20 cellular contexts compared by ENCODE assay signal in the genomic region with DNA sequence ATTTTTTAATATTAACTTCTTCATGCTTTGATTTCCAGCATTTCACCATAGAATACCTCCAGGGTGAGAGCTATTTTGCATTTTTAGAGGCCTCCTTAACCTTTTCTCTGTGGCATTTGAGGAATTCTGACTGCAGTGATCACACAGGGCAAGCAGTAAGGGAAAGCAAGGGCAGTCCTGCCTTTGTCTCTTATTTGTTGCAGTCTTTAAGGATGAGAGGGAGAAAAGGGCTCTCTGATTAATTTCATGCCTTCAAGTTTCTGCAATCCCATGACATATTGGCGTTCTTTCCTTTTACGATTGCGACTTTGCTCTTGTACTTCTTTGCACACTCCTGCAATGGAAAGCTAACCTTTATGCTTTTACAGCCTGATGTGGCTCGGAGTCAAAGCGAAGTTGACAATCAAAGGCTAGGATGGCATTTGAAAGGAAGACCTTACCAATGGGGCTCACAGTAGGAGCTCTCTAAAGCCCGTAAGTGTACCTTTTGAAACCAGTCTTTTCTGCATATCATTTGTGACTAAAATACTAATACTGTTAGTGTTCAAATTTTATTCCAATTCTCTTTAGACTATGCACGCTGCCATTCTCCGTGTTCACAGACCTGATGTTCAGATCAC.
A peak's percentile ranks its signal among the peaks of the same experiment; 100 is the strongest.
DNase-seq lines count a peak whose midpoint lies in the region; ATAC-seq and TF ChIP-seq lines count a peak whose summit lies in the region.
"Had no signal": no experiment of that assay in that cellular context is flagged by ENCODE, and none has a peak within 500 bp of the region (broad histone marks: within the 10 kb centered on the region; RNA-seq: fewer than 3 reads in every experiment).

No MANE protein-coding gene starts in this region.

- intact Hi-C loops in cardiac septum (cut with DNase I): no loop called here

- H3K79me2 ChIP-seq in H9 (ENCODE audit: insufficient read depth, low read length): no peaks in the 10 kb centered on the region

- H3K27me3 Mint-ChIP-seq in H9 (ENCODE audit: low read depth) (no peaks in the 10 kb centered on the region), WTC11 (ENCODE audit: low read depth) (no peaks in the 10 kb centered on the region)
- H3K27me3 Mint-ChIP-seq: CD4-positive, CD25-positive, alpha-beta regulatory T cell had no signal

- no peak overlapping the region for H4K5ac ChIP-seq in H9 (ENCODE audit: insufficient read length, low read depth, low read length)

- no peaks in the 10 kb centered on the region for H4K20me1 ChIP-seq in H9 (ENCODE audit: control insufficient read depth, insufficient read depth, insufficient read length)
- H4K20me1 ChIP-seq: BLaER1 had no signal

- no CpG with 5 or more reads among the region's 8 CpGs for WGBS in H9 (ENCODE audit: extremely low coverage, insufficient read length, low lambda C conversion rate)
- WGBS in neuronal stem cell (ENCODE audit: extremely low coverage in 2 of 2, insufficient read length in 2 of 2, insufficient replicate concordance in 1 of 2), 2 donors: no CpG with 5 or more reads among the region's 8 CpGs

- no peak overlapping the region for H3K23ac ChIP-seq in H9 (ENCODE audit: insufficient read length, low read depth, low read length)
- no peak overlapping the region for H3K23ac ChIP-seq in neuronal stem cell (ENCODE audit: low read depth, low read length, poor library complexity)

- no peak overlapping the region for H3K18ac ChIP-seq in H9 (ENCODE audit: insufficient read length, low read depth, low read length)
- no peak overlapping the region for H3K18ac ChIP-seq in neuronal stem cell (ENCODE audit: low read length)

- no peak overlapping the region for H2BK15ac ChIP-seq in H9 (ENCODE audit: low read depth, low read length)
- H2BK15ac ChIP-seq in neuronal stem cell (ENCODE audit: low read length): no peak overlapping the region

- H3K36me3 Mint-ChIP-seq in H9 (ENCODE audit: insufficient read depth in 1 of 3, low read depth in 3 of 3) (peaks cover 0 to 12% (median 0%) of the 10 kb centered on the region in 3 experiments; a peak in 4 of 7 replicates), WTC11 (peaks cover 23% of the 10 kb centered on the region)
- H3K36me3 Mint-ChIP-seq: CD4-positive, CD25-positive, alpha-beta regulatory T cell had no signal

- no peak for TF ChIP-seq CTCF in H9 (conservative IDR thresholded peaks at IDR 0.05)
- no peak for TF ChIP-seq CTCF in WTC11 (IDR thresholded peaks at IDR 0.05)

- H3K27me3 ChIP-seq in H9 (ENCODE audit: insufficient read depth, low read length): no peaks in the 10 kb centered on the region
- H3K27me3 ChIP-seq in neuronal stem cell (ENCODE audit: control insufficient read depth in 3 of 3, insufficient read depth in 3 of 3, low read depth in 1 of 3, low read length in 3 of 3): no peaks in the 10 kb centered on the region
- H3K27me3 ChIP-seq: BLaER1, MG63, SJSA1 had no signal

- H3K36me3 ChIP-seq in neuronal stem cell (replicated peaks in 1 of 2; ENCODE audit: control insufficient read depth in 2 of 2, insufficient read depth in 2 of 2, low read length in 2 of 2): no peaks in the 10 kb centered on the region
- H3K36me3 ChIP-seq: BLaER1, MG63, SJSA1 had no signal

- H3K9ac ChIP-seq in H9 (ENCODE audit: extremely low read depth, insufficient read length, low read length): no peak overlapping the region
- no peak overlapping the region for H3K9ac ChIP-seq in neuronal stem cell (ENCODE audit: low read depth, low read length, poor library complexity)
- H3K9ac ChIP-seq: BLaER1 had no signal

- ATAC-seq in WTC11: peak; percentile 88

- H2BK120ac ChIP-seq in H9 (ENCODE audit: low read depth, low read length, poor library complexity, severe bottlenecking) (no peak overlapping the region), neuronal stem cell (ENCODE audit: low read depth, low read length) (no peak overlapping the region)

- H3K4ac ChIP-seq in H9 (ENCODE audit: low read depth, low read length) (no peak overlapping the region), neuronal stem cell (ENCODE audit: low read length) (no peak overlapping the region)

- H3K56ac ChIP-seq in H9 (ENCODE audit: insufficient read length, low read depth, low read length): no peak overlapping the region

- H3K79me1 ChIP-seq in H9 (ENCODE audit: insufficient read depth, low read depth, low read length, poor library complexity, severe bottlenecking) (no peaks in the 10 kb centered on the region), neuronal stem cell (ENCODE audit: low read depth, low read length) (no peaks in the 10 kb centered on the region)

- H3K4me1 Mint-ChIP-seq in H9 (peaks cover 15 to 20% of the 10 kb centered on the region in 2 experiments), WTC11 (peaks cover 16% of the 10 kb centered on the region)
- H3K4me1 Mint-ChIP-seq: CD4-positive, CD25-positive, alpha-beta regulatory T cell had no signal

- H3K4me3 Mint-ChIP-seq in H9: no peak overlapping the region
- H3K4me3 Mint-ChIP-seq in WTC11: no peak overlapping the region
- H3K4me3 Mint-ChIP-seq: CD4-positive, CD25-positive, alpha-beta regulatory T cell had no signal

- H4K8ac ChIP-seq in H9 (replicated peaks; ENCODE audit: insufficient read length, low read depth, low read length): no peak overlapping the region
- H4K8ac ChIP-seq in neuronal stem cell (ENCODE audit: low read depth, low read length): no peak overlapping the region

- H2AK5ac ChIP-seq in H9 (ENCODE audit: insufficient read length, low read length): no peak overlapping the region
- H2AK5ac ChIP-seq in neuronal stem cell (ENCODE audit: low read depth, low read length): no peak overlapping the region

- no peak overlapping the region for H2BK5ac ChIP-seq in H9 (ENCODE audit: insufficient read length, low read length)
- H2BK5ac ChIP-seq in neuronal stem cell (ENCODE audit: low read length): no peak overlapping the region

- no peaks in the 10 kb centered on the region for H3K23me2 ChIP-seq in H9 (ENCODE audit: insufficient read length, low read depth, low read length, poor library complexity, severe bottlenecking)

- H3K9me3 ChIP-seq in H9 (ENCODE audit: control insufficient read depth, low read depth, low read length) (peaks cover 4% of the 10 kb centered on the region), neuronal stem cell (replicated peaks in 1 of 2; ENCODE audit: control insufficient read depth in 2 of 2, insufficient read depth in 1 of 2, low read depth in 1 of 2, low read length in 2 of 2) (peaks cover 0 to 4% of the 10 kb centered on the region in 2 donors)
- H3K9me3 ChIP-seq: SJSA1 had no signal

- H3K27ac ChIP-seq in H9 (ENCODE audit: insufficient read length, low read depth, low read length) (no peak overlapping the region), neuronal stem cell (replicated peaks; ENCODE audit: low read length) (no peak overlapping the region)
- H3K27ac ChIP-seq: BLaER1, SJSA1 had no signal

- no peaks in the 10 kb centered on the region; the same call in 1 of the 2 replicates for H3K4me1 ChIP-seq in H9 (ENCODE audit: insufficient read depth, low read length)
- H3K4me1 ChIP-seq in neuronal stem cell (ENCODE audit: control insufficient read depth in 2 of 2, insufficient read depth in 1 of 2, low read depth in 1 of 2, low read length in 2 of 2): peaks cover 0 to 4% of the 10 kb centered on the region in 2 donors
- H3K4me1 ChIP-seq: BLaER1, SJSA1 had no signal

- POLR2A ChIA-PET in WTC11 (lab: Charles Lee): no interaction called here

- H2BK12ac ChIP-seq in H9 (ENCODE audit: insufficient read length, low read depth, low read length) (no peak overlapping the region), neuronal stem cell (ENCODE audit: low read length) (no peak overlapping the region)

- H3K14ac ChIP-seq in H9 (ENCODE audit: insufficient read depth, low read length) (no peak overlapping the region), neuronal stem cell (ENCODE audit: low read length) (no peak overlapping the region)

- H4K91ac ChIP-seq in H9 (ENCODE audit: insufficient read length, low read depth, low read length): no peak overlapping the region
- H4K91ac ChIP-seq in neuronal stem cell (ENCODE audit: low read depth, low read length, poor library complexity): no peak overlapping the region

- H3K4me3 ChIP-seq in neuronal stem cell (ENCODE audit: low read length in 2 of 2): no peak overlapping the region
- H3K4me3 ChIP-seq: BLaER1, MG63, SJSA1 had no signal

- H3T11ph ChIP-seq in H9 (ENCODE audit: low read length): no peak overlapping the region

- H3K9me3 Mint-ChIP-seq in H9 (peaks cover 8 to 22% of the 10 kb centered on the region in 2 experiments; a peak in 3 of 5 replicates), WTC11 (peaks cover 25% of the 10 kb centered on the region)

- no peak overlapping the region for H2BK20ac ChIP-seq in H9 (ENCODE audit: low read depth, low read length, poor library complexity, severe bottlenecking)

- DNase-seq in H9 (peak; percentile 34), WTC11 (ENCODE audit: low spot score) (no peak), iPS-NIHi11 (ENCODE audit: low spot score) (peak; percentile 25), neuronal stem cell (ENCODE audit: low spot score) (peak; percentile 11), midbrain (lab: John Stamatoyannopoulos, UW) (no peak), cardiac septum (ENCODE audit: low spot score) (no peak), amniotic stem cell (lab: John Stamatoyannopoulos, UW) (no peak)
- DNase-seq: CD4-positive, CD25-positive, alpha-beta regulatory T cell; GOT3; IMR-90; KG1; MG63; NCI-H2029; NCI-H446; NCI-H526; NCI-H82; Right ventricle myocardium superior; RPMI8226 had no signal

- H2AFZ ChIP-seq in H9 (ENCODE audit: low read length) (no peak overlapping the region), neuronal stem cell (ENCODE audit: low read length) (peak overlapping the region; percentile 23)

- H3K27ac Mint-ChIP-seq in H9 (peak overlapping the region in 2 of 3 experiments; percentile 13 to 71; a peak in 3 of 7 replicates), WTC11 (peak overlapping the region; percentile 29; the same call in 1 of the 2 replicates)
- H3K27ac Mint-ChIP-seq: CD4-positive, CD25-positive, alpha-beta regulatory T cell had no signal

- CTCF ChIA-PET in WTC11 (lab: Charles Lee): interaction anchor here (2.5 kb wide), 1 partner anchor 233 kb away, joined by 12 read pairs; no protein-coding TSS in a partner anchor

- peak overlapping the region; percentile 5 for H3K4me2 ChIP-seq in H9 (ENCODE audit: insufficient read depth, insufficient read length, low read length)
- no peak overlapping the region for H3K4me2 ChIP-seq in neuronal stem cell (ENCODE audit: insufficient read depth, low read length, poor library complexity, severe bottlenecking)
- H3K4me2 ChIP-seq: BLaER1 had no signal

TF ChIP-seq in WTC11, 78 proteins besides CTCF, POLR2A, EP300 and RAD21 (continues in another document):
- TF ChIP-seq TCF7 (CRISPR knock-in tag; IDR thresholded peaks at IDR 0.05; ENCODE audit: low read depth) (no peak), SP1 (CRISPR knock-in tag; conservative IDR thresholded peaks at IDR 0.05) (no peak), ZBTB21 (CRISPR knock-in tag; IDR thresholded peaks at IDR 0.05; ENCODE audit: borderline replicate concordance) (no peak), SOX15 (CRISPR knock-in tag; IDR thresholded peaks at IDR 0.05) (no peak), CREB1 (CRISPR knock-in tag; IDR thresholded peaks at IDR 0.05) (no peak), TEAD4 (CRISPR knock-in tag; IDR thresholded peaks at IDR 0.05) (no peak), ZNF232 (CRISPR knock-in tag; IDR thresholded peaks at IDR 0.05) (no peak), OVOL2 (CRISPR knock-in tag; IDR thresholded peaks at IDR 0.05; ENCODE audit: borderline replicate concordance) (no peak)

Comparison
In these comparisons a context has a peak if more than half of its experiments do, and no peak if none do; other contexts are left out.
1. DNase-seq: peak in H9 (single experiment), iPS-NIHi11 (single experiment) and neuronal stem cell (single experiment); none in WTC11 (single experiment), midbrain (single experiment), cardiac septum (single experiment) and amniotic stem cell (single experiment).